ENCODE assay signal across 9 cellular contexts in the genomic region with DNA sequence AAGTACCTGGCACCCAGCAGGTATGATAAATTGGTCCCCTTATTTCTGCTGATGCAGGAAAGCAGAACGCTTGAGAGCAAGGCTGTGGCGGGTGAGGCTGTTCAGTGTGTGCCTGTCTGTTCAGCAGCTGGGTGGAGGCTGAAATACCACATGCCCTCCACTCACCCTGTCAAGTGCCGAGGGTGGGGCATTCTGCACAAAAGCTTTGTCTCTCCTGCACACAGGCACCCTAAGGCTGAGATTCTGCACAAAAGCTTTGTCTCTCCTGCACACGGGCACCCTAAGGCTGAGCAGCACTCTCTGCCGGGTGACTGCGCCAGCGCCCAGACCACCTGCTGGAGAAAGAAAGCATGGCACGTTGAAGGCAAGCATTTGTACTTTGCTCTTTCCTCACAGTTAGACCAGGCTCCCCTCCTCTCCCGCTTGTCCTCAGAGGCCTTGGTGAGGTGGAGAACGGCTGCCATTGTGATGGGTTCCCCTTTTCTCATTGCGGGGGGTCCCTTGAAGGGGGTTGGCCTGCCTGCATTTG.
DNase-seq lines count a peak whose midpoint lies in the region; ATAC-seq and TF ChIP-seq lines count a peak whose summit lies in the region.
"Had no signal": no experiment of that assay in that cellular context is flagged by ENCODE, and none has a peak within 500 bp of the region (broad histone marks: within the 10 kb centered on the region; RNA-seq: fewer than 3 reads in every experiment).

No MANE protein-coding gene starts in this region.

- POLR2A ChIA-PET in CD4-positive, alpha-beta memory T cell (lab: Charles Lee; ENCODE audit: partially characterized antibody) = no interaction called here

- no peak overlapping the region for H2BK5ac ChIP-seq in mesendoderm (ENCODE audit: low read length)

- no peak overlapping the region for H2BK15ac ChIP-seq in mesendoderm (replicated peaks; ENCODE audit: low read depth)

- no peak overlapping the region for H3K4me2 ChIP-seq in mesendoderm (ENCODE audit: low read length)

- peaks cover 10 to 27% (median 17%) of the 10 kb centered on the region in 4 donors for H3K4me1 Mint-ChIP-seq in CD4-positive, alpha-beta memory T cell

- no peaks in the 10 kb centered on the region for H3K79me2 ChIP-seq in mesendoderm (ENCODE audit: control insufficient read depth, insufficient read depth, low read length)

- H3K9me3 ChIP-seq in CD4-positive, alpha-beta memory T cell (ENCODE audit: control insufficient read depth in 1 of 2, low read length in 2 of 2) = no peaks in the 10 kb centered on the region

- intact Hi-C loops in CD4-positive, alpha-beta memory T cell (cut with micrococcal nuclease) = no loop called here

- H4K5ac ChIP-seq in mesendoderm (ENCODE audit: low read length) = no peak overlapping the region

- H3K23ac ChIP-seq in mesendoderm (ENCODE audit: low read length) = no peak overlapping the region

- WGBS in mesendoderm (ENCODE audit: extremely low coverage, insufficient coverage, low lambda C conversion rate) = no CpG with 5 or more reads among the region's 11 CpGs

- peaks cover 1 to 4% of the 10 kb centered on the region in 2 donors for H3K27me3 Mint-ChIP-seq in CD4-positive, alpha-beta memory T cell

- H2BK120ac ChIP-seq in mesendoderm (ENCODE audit: low read depth, low read length) = no peak overlapping the region

- no peak overlapping the region for H3K56ac ChIP-seq in mesendoderm (ENCODE audit: low read length)

- peak overlapping the region in 2 of 7 donors; percentile 7 to 81 for H3K27ac Mint-ChIP-seq in CD4-positive, alpha-beta memory T cell

- H4K8ac ChIP-seq in mesendoderm (ENCODE audit: low read depth, low read length) = no peak overlapping the region

- no peak overlapping the region for H3K4me3 ChIP-seq in CD4-positive, alpha-beta memory T cell (ENCODE audit: low read length in 2 of 2)
- no peak overlapping the region for H3K4me3 ChIP-seq in mesendoderm (ENCODE audit: low read length)

- H3K36me3 Mint-ChIP-seq in CD4-positive, alpha-beta memory T cell = peaks cover 0 to 3% of the 10 kb centered on the region in 2 donors

- H3K4me3 Mint-ChIP-seq in CD4-positive, alpha-beta memory T cell = peak overlapping the region in 5 of 8 donors; percentile 20 to 63 (median 54)

- peak; percentile 61 for ATAC-seq in HG02981 (IDR thresholded peaks at IDR 0.05; ENCODE audit: unreplicated experiment)
- no peak for ATAC-seq in GM18505 (IDR thresholded peaks at IDR 0.05; ENCODE audit: unreplicated experiment)

- H3K9ac ChIP-seq in mesendoderm (ENCODE audit: low read length) = no peak overlapping the region

- H3K27me3 ChIP-seq in CD4-positive, alpha-beta memory T cell (ENCODE audit: insufficient read depth, low read length) = no peaks in the 10 kb centered on the region
- H3K27me3 ChIP-seq in mesendoderm (ENCODE audit: insufficient read depth, low read length, poor library complexity) = no peaks in the 10 kb centered on the region

- DNase-seq in CD4-positive, alpha-beta memory T cell = peak in 2 of 5 donors; percentile 35 to 54
- peak; percentile 14 for DNase-seq in activated effector memory CD4-positive, alpha-beta T cell treated with Interleukin-2 at 50 U/mL for 16 hours
- DNase-seq in mucosa of gallbladder (ENCODE audit: low spot score) = peak; percentile 36
- no peak for DNase-seq in SIG-M5 (lab: John Stamatoyannopoulos, UW)
- DNase-seq in activated CD8-positive, alpha-beta memory T cell treated with anti-CD3 and anti-CD28 coated beads for 24 hours = no peak
- DNase-seq in mesendoderm = no peak
- DNase-seq: hypothalamus had no signal

- no peak for TF ChIP-seq POLR2A in GM18505 (IDR thresholded peaks at IDR 0.05; ENCODE audit: borderline replicate concordance, extremely low read depth, insufficient read depth, insufficient read length)

- no peaks in the 10 kb centered on the region for H3K36me3 ChIP-seq in CD4-positive, alpha-beta memory T cell (ENCODE audit: insufficient read depth, low read length)
- no peaks in the 10 kb centered on the region for H3K36me3 ChIP-seq in mesendoderm (ENCODE audit: control insufficient read depth, insufficient read depth, low read length)

- H3K27ac ChIP-seq in CD4-positive, alpha-beta memory T cell (ENCODE audit: low read depth, low read length) = no peak overlapping the region
- H3K27ac ChIP-seq in mesendoderm (ENCODE audit: low read depth, low read length) = no peak overlapping the region

- H3K4me1 ChIP-seq in CD4-positive, alpha-beta memory T cell (ENCODE audit: insufficient read depth, low read length) = peaks cover 16% of the 10 kb centered on the region
- peaks cover 6% of the 10 kb centered on the region for H3K4me1 ChIP-seq in mesendoderm (ENCODE audit: control insufficient read depth, low read depth, low read length)

- CTCF ChIA-PET in CD4-positive, alpha-beta memory T cell (lab: Charles Lee; ENCODE audit: partially characterized antibody) = interaction anchor here (0.7 kb wide), 1 partner anchor 725 kb away, joined by 3 read pairs; no protein-coding TSS in a partner anchor

- peaks cover 0 to 4% (median 0%) of the 10 kb centered on the region in 8 donors for H3K9me3 Mint-ChIP-seq in CD4-positive, alpha-beta memory T cell

- H3K79me1 ChIP-seq in mesendoderm (ENCODE audit: low read length) = no peaks in the 10 kb centered on the region

- no peak overlapping the region for H3K18ac ChIP-seq in mesendoderm (ENCODE audit: low read length)

- no peak overlapping the region for H2AK5ac ChIP-seq in mesendoderm (ENCODE audit: low read length)

- no peak overlapping the region for H3K4ac ChIP-seq in mesendoderm (ENCODE audit: low read depth, low read length)

Comparison
In these comparisons a context has a peak if more than half of its experiments do, and no peak if none do; other contexts are left out.
1. DNase-seq: peak in activated effector memory CD4-positive, alpha-beta T cell treated with Interleukin-2 at 50 U/mL for 16 hours (single experiment) and mucosa of gallbladder (single experiment); none in SIG-M5 (single experiment), activated CD8-positive, alpha-beta memory T cell treated with anti-CD3 and anti-CD28 coated beads for 24 hours (single experiment) and mesendoderm (single experiment).